29 cellular contexts compared by ENCODE assay signal in the genomic region with DNA sequence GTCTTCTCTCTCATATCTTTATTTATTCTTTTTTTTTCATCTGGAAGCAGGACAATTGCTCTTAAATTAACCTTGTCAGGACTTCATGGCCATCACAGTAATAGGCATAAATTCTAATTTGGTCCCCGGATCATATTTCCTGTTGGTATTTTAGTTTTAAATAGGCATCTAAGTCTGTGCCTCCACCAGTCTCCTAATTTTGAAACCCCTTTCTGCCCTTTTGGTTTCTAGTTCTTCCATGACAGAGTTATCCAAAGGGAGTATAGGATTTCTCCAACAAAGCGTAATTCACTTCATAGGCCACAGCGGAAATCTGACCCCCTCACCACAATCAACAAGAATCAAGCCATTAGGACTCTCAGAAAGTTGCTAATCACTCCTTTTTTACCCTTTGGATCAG. TPM values are rescaled to one million over a fixed set of nuclear protein-coding genes. Genes with fewer than 3 reads are reported as not detected.
DNase-seq lines count a peak whose midpoint lies in the region; TF ChIP-seq lines count a peak whose summit lies in the region.
"Had no signal": no experiment of that assay in that cellular context is flagged by ENCODE, and none has a peak within 500 bp of the region (broad histone marks: within the 10 kb centered on the region; RNA-seq: fewer than 3 reads in every experiment).

No MANE protein-coding gene starts in this region.

- POLR2A ChIA-PET in CD4-positive, alpha-beta memory T cell (lab: Charles Lee; ENCODE audit: partially characterized antibody) = interaction anchor here (4.5 kb wide), 1 partner anchor 50 kb away, joined by 41 read pairs; no protein-coding TSS in a partner anchor

- H3K9ac ChIP-seq in neural cell (ENCODE audit: low read length) = no peak overlapping the region

- WGBS in ectodermal cell, 2 experiments = 74 to 84% methylated on average over 3 of the region's 3 CpGs

- H3K79me2 ChIP-seq in neural cell (replicated peaks; ENCODE audit: insufficient read depth, low read length) = peaks cover 78% of the 10 kb centered on the region

- H3K4me3 ChIP-seq in CD4-positive, alpha-beta memory T cell (ENCODE audit: low read length in 2 of 2) = no peak overlapping the region
- H3K4me3 ChIP-seq in ectodermal cell (ENCODE audit: insufficient read depth, low read depth, low read length) = peak overlapping the region; percentile 96
- H3K4me3 ChIP-seq in neural cell (ENCODE audit: low read length) = peak overlapping the region; percentile 90
- H3K4me3 ChIP-seq in Peyer's patch = no peak overlapping the region
- H3K4me3 ChIP-seq: mucosa of descending colon, PC-9, tibial nerve had no signal

- no peak overlapping the region for H3K27ac ChIP-seq in CD4-positive, alpha-beta memory T cell (ENCODE audit: low read depth, low read length)
- H3K27ac ChIP-seq in ectodermal cell (ENCODE audit: insufficient read depth, low read depth, low read length, poor library complexity, severe bottlenecking) = no peak overlapping the region
- H3K27ac ChIP-seq in neural cell (ENCODE audit: low read length) = no peak overlapping the region
- no peak overlapping the region for H3K27ac ChIP-seq in Peyer's patch
- H3K27ac ChIP-seq: gastroesophageal sphincter, PC-9, tibial nerve, VCaP had no signal

- TF ChIP-seq CTCF in neural cell (IDR thresholded peaks at IDR 0.05; ENCODE audit: poor library complexity, severe bottlenecking) = no peak
- TF ChIP-seq CTCF in Peyer's patch (IDR thresholded peaks at IDR 0.05) = no peak

- DNase-seq in CD4-positive, alpha-beta memory T cell = no peak
- DNase-seq in RPMI8226 (no peak), NCI-H510A treated with DMSO at 0.1 percent for 48 hours (lab: John Stamatoyannopoulos, UW) (no peak), NCI-H2227 treated with DMSO at 0.1 percent for 48 hours (lab: John Stamatoyannopoulos, UW) (no peak), Peyer's patch (no peak)
- DNase-seq: activated CD4-positive, alpha-beta T cell treated with anti-CD3 and anti-CD28 coated beads for 48 hours; activated naive CD4-positive, alpha-beta T cell treated with anti-CD3 and anti-CD28 coated beads, Interleukin-2, amount 50 U/mL, for 16 hours; amniotic stem cell; hypothalamus; left colon; mammary epithelial cell; mucosa of descending colon; NCI-H1048; NCI-H187; NCI-H2171 treated with DMSO at 0.1 percent for 48 hours; NCI-H524 treated with DMSO at 0.1 percent for 48 hours; PC-9; posterior cingulate gyrus; SHP77; stimulated activated CD4-positive, alpha-beta T cell treated with anti-CD3 and anti-CD28 coated beads, Interleukin-12 subunit alpha, Interleukin-12 subunit beta, amount 100 ng/mL, for 4 hours; stimulated activated CD4-positive, alpha-beta T cell treated with anti-CD3 and anti-CD28 coated beads, Interleukin-4, amount 100 ng/mL, for 1 hour; T-helper 9 cell had no signal

- no peak overlapping the region for H2AFZ ChIP-seq in neural cell (ENCODE audit: low read depth, low read length)
- H2AFZ ChIP-seq: PC-9 had no signal

- H3K4me1 ChIP-seq in CD4-positive, alpha-beta memory T cell (ENCODE audit: insufficient read depth, low read length) = peaks cover 70% of the 10 kb centered on the region
- peaks cover 40% of the 10 kb centered on the region for H3K4me1 ChIP-seq in ectodermal cell (ENCODE audit: control insufficient read depth, insufficient read depth, low read length)
- peaks cover 0 to 13% (median under 1%) of the 10 kb centered on the region in 4 donors for H3K4me1 ChIP-seq in Peyer's patch

- no peak for TF ChIP-seq EP300 in neural cell (conservative IDR thresholded peaks at IDR 0.05; ENCODE audit: poor library complexity, severe bottlenecking)

- H3K4me1 Mint-ChIP-seq in CD4-positive, alpha-beta memory T cell = peaks cover 54 to 85% (median 65%) of the 10 kb centered on the region in 4 donors
- H3K4me1 Mint-ChIP-seq in IgD-negative memory B cell = peaks cover 28 to 39% (median 36%) of the 10 kb centered on the region in 3 donors

- no peaks in the 10 kb centered on the region for H4K20me1 ChIP-seq in neural cell (ENCODE audit: insufficient read depth)

- peaks cover 0 to 3% of the 10 kb centered on the region in 2 donors for H3K27me3 Mint-ChIP-seq in CD4-positive, alpha-beta memory T cell
- H3K27me3 Mint-ChIP-seq in IgD-negative memory B cell = peaks cover 16% of the 10 kb centered on the region

- no peak for TF ChIP-seq POLR2A in Peyer's patch (IDR thresholded peaks at IDR 0.05)

- H3K4me3 Mint-ChIP-seq in CD4-positive, alpha-beta memory T cell = peak overlapping the region in 6 of 8 donors; percentile 55 to 98 (median 78)
- H3K4me3 Mint-ChIP-seq in IgD-negative memory B cell = peak overlapping the region in 2 of 4 donors; percentile 39 to 81

- no peaks in the 10 kb centered on the region for H3K9me2 ChIP-seq in neural cell (ENCODE audit: insufficient read depth, low read length)

- H3K36me3 Mint-ChIP-seq in CD4-positive, alpha-beta memory T cell = peaks cover 34 to 61% of the 10 kb centered on the region in 2 donors
- peaks cover 2% of the 10 kb centered on the region for H3K36me3 Mint-ChIP-seq in IgD-negative memory B cell

- no peaks in the 10 kb centered on the region for H3K9me3 ChIP-seq in CD4-positive, alpha-beta memory T cell (ENCODE audit: control insufficient read depth in 1 of 2, low read length in 2 of 2)
- no peaks in the 10 kb centered on the region for H3K9me3 ChIP-seq in ectodermal cell (ENCODE audit: control insufficient read depth, low read length)
- no peaks in the 10 kb centered on the region for H3K9me3 ChIP-seq in neural cell (ENCODE audit: low read length)
- H3K9me3 ChIP-seq in Peyer's patch = no peaks in the 10 kb centered on the region
- H3K9me3 ChIP-seq: gastroesophageal sphincter, mucosa of descending colon, tibial nerve had no signal

- no peaks in the 10 kb centered on the region for H3K36me3 ChIP-seq in CD4-positive, alpha-beta memory T cell (ENCODE audit: insufficient read depth, low read length)
- peaks cover 14% of the 10 kb centered on the region for H3K36me3 ChIP-seq in ectodermal cell (ENCODE audit: control insufficient read depth, insufficient read depth, low read length)
- no peaks in the 10 kb centered on the region for H3K36me3 ChIP-seq in neural cell (ENCODE audit: insufficient read depth, low read length)
- H3K36me3 ChIP-seq in Peyer's patch = no peaks in the 10 kb centered on the region
- H3K36me3 ChIP-seq: tibial nerve had no signal

- H3F3A ChIP-seq in neural cell (ENCODE audit: insufficient read depth, low read length, poor library complexity, severe bottlenecking) = no peaks in the 10 kb centered on the region

- no peaks in the 10 kb centered on the region for H3K9me3 Mint-ChIP-seq in CD4-positive, alpha-beta memory T cell
- peaks cover 0 to 1% (median 0%) of the 10 kb centered on the region in 3 donors for H3K9me3 Mint-ChIP-seq in IgD-negative memory B cell
- H3K9me3 Mint-ChIP-seq: activated T-helper 2 cell treated with anti-CD3 and anti-CD28 coated beads, Interferon-gamma antibody, Interleukin-2, Interleukin-4, amounts not matched to agents 10 μg/mL and 5 μg/mL and 100 μg/mL, durations not matched to agents 14 hours and 24 hours and 36 hours had no signal

- CTCF ChIA-PET in CD4-positive, alpha-beta memory T cell (lab: Charles Lee; ENCODE audit: partially characterized antibody) = no interaction called here

- H3K27me3 ChIP-seq in CD4-positive, alpha-beta memory T cell (ENCODE audit: insufficient read depth, low read length) = no peaks in the 10 kb centered on the region
- no peaks in the 10 kb centered on the region for H3K27me3 ChIP-seq in ectodermal cell (ENCODE audit: control insufficient read depth, insufficient read depth, low read length, poor library complexity, severe bottlenecking)
- no peaks in the 10 kb centered on the region for H3K27me3 ChIP-seq in neural cell (ENCODE audit: insufficient read depth, low read depth, low read length)
- peaks cover 0 to 13% of the 10 kb centered on the region in 2 donors for H3K27me3 ChIP-seq in Peyer's patch

- peak overlapping the region; percentile 76 for H3K4me2 ChIP-seq in neural cell (ENCODE audit: low read length)
- H3K4me2 ChIP-seq: PC-9 had no signal

- intact Hi-C loops in CD4-positive, alpha-beta memory T cell (cut with micrococcal nuclease) = no loop called here

- no peak for TF ChIP-seq RAD21 in neural cell (conservative IDR thresholded peaks at IDR 0.05)

- H3K27ac Mint-ChIP-seq in CD4-positive, alpha-beta memory T cell = peak overlapping the region in 3 of 7 donors; percentile 13 to 57 (median 42)
- peak overlapping the region in 2 of 3 donors; percentile 13 to 37 for H3K27ac Mint-ChIP-seq in IgD-negative memory B cell
- H3K27ac Mint-ChIP-seq: activated T-helper 2 cell treated with anti-CD3 and anti-CD28 coated beads, Interferon-gamma antibody, Interleukin-2, Interleukin-4, amounts not matched to agents 10 μg/mL and 5 μg/mL and 100 μg/mL, durations not matched to agents 14 hours and 24 hours and 36 hours had no signal

TF ChIP-seq in neural cell, 6 proteins besides CTCF, POLR2A, EP300 and RAD21 (continues in another document):
- TF ChIP-seq POLR2AphosphoS5 (IDR thresholded peaks at IDR 0.05) (no peak), SMC3 (conservative IDR thresholded peaks at IDR 0.05; ENCODE audit: poor library complexity) (no peak), TAF1 (IDR thresholded peaks at IDR 0.05; ENCODE audit: low read depth) (no peak), MXI1 (conservative IDR thresholded peaks at IDR 0.05; ENCODE audit: poor library complexity, severe bottlenecking) (no peak), EZH2 (IDR thresholded peaks at IDR 0.05; ENCODE audit: borderline replicate concordance, insufficient read depth, low read length, poor library complexity, severe bottlenecking) (no peak)

RNA-seq across cellular contexts. Expression of gene EPHA4, which starts 3.8 kb away (rescaled TPM):
- total RNA-seq in CD4-positive, alpha-beta memory T cell = 100 to 1,000 TPM; 131 to 132 TPM
- polyA plus RNA-seq in CD4-positive, alpha-beta memory T cell = 10 to 100 TPM; 20.9 to 29.0 TPM
- polyA plus RNA-seq in IgD-negative memory B cell (29.3 TPM), neural cell (71.1 and 99.5 TPM in 2 replicates)
- polyA plus RNA-seq in ectodermal cell (2013, experiment 1 of 4) = 204 TPM
- 249 TPM for polyA plus RNA-seq in ectodermal cell (2013, experiment 2 of 4)
- 149 TPM for polyA plus RNA-seq in ectodermal cell (2013, experiment 3 of 4)
- 183 TPM for polyA plus RNA-seq in ectodermal cell (2013, experiment 4 of 4)
- 129 and 157 TPM in 2 replicates for polyA minus RNA-seq in neural cell
- total RNA-seq in Peyer's patch = 10 to 100 TPM in 3 of 4 donors, 1 to 10 TPM in 1; 3.5 to 16.5 (median 12.4) TPM

Comparison
In these comparisons a context has a peak if more than half of its experiments do, and no peak if none do; other contexts are left out.
1. H3K4me3 ChIP-seq: peak in ectodermal cell (single experiment) and neural cell (single experiment); none in CD4-positive, alpha-beta memory T cell (0 of 2) and Peyer's patch (0 of 4).